In genomic region chr19:14781713-14782536, GRCh38 we compare ENCODE assay signal across 12 cellular contexts. TPM values are rescaled to one million over a fixed set of nuclear protein-coding genes. Genes with fewer than 3 reads are reported as not detected.
"Had no signal": no experiment of that assay in that cellular context is flagged by ENCODE, and none has a peak within 500 bp of the region (broad histone marks: within the 10 kb centered on the region; RNA-seq: fewer than 3 reads in every experiment).

No MANE protein-coding gene starts in this region.

RNA-seq across cellular contexts. Expression of gene OR7A5, which starts 53.1 kb away (rescaled TPM):
- total RNA-seq: activated CD4-positive, alpha-beta memory T cell treated with anti-CD3 and anti-CD28 coated beads, Interleukin-2, amount 10 ng/mL, durations not matched to agents 7 days and 5 days; activated CD4-positive, alpha-beta T cell treated with anti-CD3 and anti-CD28 coated beads for 36 hours; activated CD4-positive, alpha-beta T cell treated with anti-CD3 and anti-CD28 coated beads, Interleukin-2, amount 10 ng/mL, durations not matched to agents 7 days and 5 days; activated CD8-positive, alpha-beta memory T cell treated with anti-CD3 and anti-CD28 coated beads for 36 hours; activated CD8-positive, alpha-beta T cell treated with anti-CD3 and anti-CD28 coated beads, Interleukin-2, amount 10 ng/mL, durations not matched to agents 7 days and 5 days; activated naive CD8-positive, alpha-beta T cell treated with anti-CD3 and anti-CD28 coated beads, Interleukin-2, amount 10 ng/mL, durations not matched to agents 7 days and 5 days; activated T-helper 2 cell treated with anti-CD3 and anti-CD28 coated beads, Interferon-gamma antibody, Interleukin-2, Interleukin-4, amounts not matched to agents 10 μg/mL and 5 μg/mL and 100 μg/mL, durations not matched to agents 14 hours and 24 hours and 36 hours; ascending aorta; bronchial epithelial cell; cardiac muscle cell; chondrocyte had no signal
- polyA plus RNA-seq: adipose tissue, cardiac muscle cell had no signal

RNA-seq across cellular contexts. Expression of gene OR7C1, which starts 53.1 kb away (rescaled TPM):
- total RNA-seq: activated CD4-positive, alpha-beta memory T cell treated with anti-CD3 and anti-CD28 coated beads, Interleukin-2, amount 10 ng/mL, durations not matched to agents 7 days and 5 days; activated CD4-positive, alpha-beta T cell treated with anti-CD3 and anti-CD28 coated beads for 36 hours; activated CD4-positive, alpha-beta T cell treated with anti-CD3 and anti-CD28 coated beads, Interleukin-2, amount 10 ng/mL, durations not matched to agents 7 days and 5 days; activated CD8-positive, alpha-beta memory T cell treated with anti-CD3 and anti-CD28 coated beads for 36 hours; activated CD8-positive, alpha-beta T cell treated with anti-CD3 and anti-CD28 coated beads, Interleukin-2, amount 10 ng/mL, durations not matched to agents 7 days and 5 days; activated naive CD8-positive, alpha-beta T cell treated with anti-CD3 and anti-CD28 coated beads, Interleukin-2, amount 10 ng/mL, durations not matched to agents 7 days and 5 days; activated T-helper 2 cell treated with anti-CD3 and anti-CD28 coated beads, Interferon-gamma antibody, Interleukin-2, Interleukin-4, amounts not matched to agents 10 μg/mL and 5 μg/mL and 100 μg/mL, durations not matched to agents 14 hours and 24 hours and 36 hours; ascending aorta; bronchial epithelial cell; cardiac muscle cell; chondrocyte had no signal
- polyA plus RNA-seq: cardiac muscle cell had no signal
